Comparison of ENCODE assay signal across 1 cellular context in genomic region chr16:1264257-1265089, GRCh38.
TF ChIP-seq lines count a peak whose summit lies in the region.

No MANE protein-coding gene starts in this region.

TF ChIP-seq in GM12878, 131 proteins besides CTCF, POLR2A, EP300 and RAD21:
- TF ChIP-seq FOXM1 (IDR thresholded peaks at IDR 0.05; ENCODE audit: low read depth, low read length) (no peak), BCL3 (IDR thresholded peaks at IDR 0.05; ENCODE audit: borderline replicate concordance, insufficient read depth, low read depth, low read length, poor library complexity, severe bottlenecking) (peak; percentile 51), HDAC6 (IDR thresholded peaks at IDR 0.05; ENCODE audit: unreplicated experiment) (no peak), CHD1 (IDR thresholded peaks at IDR 0.05; ENCODE audit: low read depth, low read length) (no peak), IRF4 (IDR thresholded peaks at IDR 0.05; ENCODE audit: low read depth, low read length) (no peak), RCOR1 (conservative IDR thresholded peaks at IDR 0.05; ENCODE audit: low read depth, low read length) (no peak)
TF ChIP-seq in GM12878: peak in this region for 1.
